In the genomic region with DNA sequence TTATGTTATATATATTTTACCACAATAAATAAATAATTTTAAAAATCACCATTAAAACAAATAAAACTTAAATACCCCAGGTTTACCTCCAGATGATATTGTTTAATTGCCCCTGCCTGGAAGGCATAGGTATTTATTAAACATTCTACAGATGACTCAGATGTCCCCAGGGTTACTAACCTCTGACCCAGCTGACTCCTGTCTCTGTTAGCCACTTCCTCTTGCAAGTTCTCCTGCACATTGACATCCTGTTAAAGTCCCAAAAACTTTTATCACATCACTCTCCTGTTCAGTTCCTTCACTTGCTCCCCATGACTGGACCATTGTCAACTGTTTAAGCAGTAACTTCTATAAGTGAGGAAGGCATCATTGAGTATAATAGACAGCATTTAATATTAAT, we compare ENCODE assay signal across 12 cellular contexts. TPM values are rescaled to one million over a fixed set of nuclear protein-coding genes. Genes with fewer than 3 reads are reported as not detected.
DNase-seq lines count a peak whose midpoint lies in the region; ATAC-seq and TF ChIP-seq lines count a peak whose summit lies in the region.
"Had no signal": no experiment of that assay in that cellular context is flagged by ENCODE, and none has a peak within 500 bp of the region (broad histone marks: within the 10 kb centered on the region; RNA-seq: fewer than 3 reads in every experiment).

No MANE protein-coding gene starts in this region.

- H3K27me3 ChIP-seq in mesendoderm (ENCODE audit: insufficient read depth, low read length, poor library complexity) (no peaks in the 10 kb centered on the region), BE2C (no peaks in the 10 kb centered on the region)
- H3K27me3 ChIP-seq: Peyer's patch had no signal

- peaks cover 0 to 6% of the 10 kb centered on the region in 2 donors for H3K4me1 Mint-ChIP-seq in natural killer cell
- H3K4me1 Mint-ChIP-seq in activated T-helper 17 cell treated with anti-CD3 and anti-CD28 coated beads, Interleukin-2, amount 50 U/mL, for 72 hours: no peaks in the 10 kb centered on the region

- TF ChIP-seq CTCF in natural killer cell (IDR thresholded peaks at IDR 0.05): no peak
- TF ChIP-seq CTCF in BE2C (IDR thresholded peaks at IDR 0.05; ENCODE audit: low read depth, low read length): no peak

- no peak overlapping the region for H2BK5ac ChIP-seq in mesendoderm (ENCODE audit: low read length)

- no peak overlapping the region for H3K4me3 ChIP-seq in mesendoderm (ENCODE audit: low read length)
- H3K4me3 ChIP-seq in BE2C (ENCODE audit: low read depth, low read length): no peak overlapping the region
- H3K4me3 ChIP-seq: Peyer's patch had no signal

- H3K56ac ChIP-seq in mesendoderm (ENCODE audit: low read length): no peak overlapping the region

- no peak overlapping the region for H4K5ac ChIP-seq in mesendoderm (ENCODE audit: low read length)

- H2BK15ac ChIP-seq in mesendoderm (replicated peaks; ENCODE audit: low read depth): no peak overlapping the region

- H3K9ac ChIP-seq in mesendoderm (ENCODE audit: low read length): no peak overlapping the region

- ATAC-seq in GM18870 (IDR thresholded peaks at IDR 0.05; ENCODE audit: unreplicated experiment) (peak; percentile 94), HG02642 (IDR thresholded peaks at IDR 0.05; ENCODE audit: poor library complexity, unreplicated experiment) (peak; percentile 86), natural killer cell (no peak)
- no peak for ATAC-seq in activated T-helper 17 cell treated with anti-CD3 and anti-CD28 coated beads, Interleukin-2, amount 50 U/mL, for 72 hours (replicated peaks)

- no peak overlapping the region for H2BK120ac ChIP-seq in mesendoderm (ENCODE audit: low read depth, low read length)

- no peak overlapping the region for H3K18ac ChIP-seq in mesendoderm (ENCODE audit: low read length)

- no peak overlapping the region for H3K4ac ChIP-seq in mesendoderm (ENCODE audit: low read depth, low read length)

- no peak overlapping the region for H2AK5ac ChIP-seq in mesendoderm (ENCODE audit: low read length)

- H3K9me3 ChIP-seq in BE2C: no peaks in the 10 kb centered on the region
- H3K9me3 ChIP-seq: Peyer's patch had no signal

- H3K27ac Mint-ChIP-seq in natural killer cell: no peak overlapping the region
- H3K27ac Mint-ChIP-seq in activated T-helper 17 cell treated with anti-CD3 and anti-CD28 coated beads, Interleukin-2, amount 50 U/mL, for 72 hours: no peak overlapping the region
- H3K27ac Mint-ChIP-seq: stimulated activated naive CD8-positive, alpha-beta T cell treated with anti-CD3 and anti-CD28 coated beads, Interleukin-15, Interleukin-2, amounts not matched to agents 100 ng/mL and 50 ng/mL, for 24 hours had no signal

- H3K23ac ChIP-seq in mesendoderm (ENCODE audit: low read length): no peak overlapping the region

- no peak overlapping the region for H3K4me3 Mint-ChIP-seq in natural killer cell
- H3K4me3 Mint-ChIP-seq in activated T-helper 17 cell treated with anti-CD3 and anti-CD28 coated beads, Interleukin-2, amount 50 U/mL, for 72 hours: no peak overlapping the region
- H3K4me3 Mint-ChIP-seq: stimulated activated naive CD8-positive, alpha-beta T cell treated with anti-CD3 and anti-CD28 coated beads, Interleukin-15, Interleukin-2, amounts not matched to agents 100 ng/mL and 50 ng/mL, for 24 hours had no signal

- H3K4me1 ChIP-seq in mesendoderm (ENCODE audit: control insufficient read depth, low read depth, low read length) (no peaks in the 10 kb centered on the region), BE2C (peaks cover 10% of the 10 kb centered on the region)
- H3K4me1 ChIP-seq: Peyer's patch had no signal

- no peak overlapping the region for H3K4me2 ChIP-seq in mesendoderm (ENCODE audit: low read length)

- H3K79me2 ChIP-seq in mesendoderm (ENCODE audit: control insufficient read depth, insufficient read depth, low read length): no peaks in the 10 kb centered on the region

- H3K36me3 ChIP-seq in mesendoderm (ENCODE audit: control insufficient read depth, insufficient read depth, low read length) (no peaks in the 10 kb centered on the region), BE2C (no peaks in the 10 kb centered on the region)
- H3K36me3 ChIP-seq: Peyer's patch had no signal

- no peak overlapping the region for H4K8ac ChIP-seq in mesendoderm (ENCODE audit: low read depth, low read length)

- no peaks in the 10 kb centered on the region for H3K36me3 Mint-ChIP-seq in natural killer cell
- no peaks in the 10 kb centered on the region for H3K36me3 Mint-ChIP-seq in activated T-helper 17 cell treated with anti-CD3 and anti-CD28 coated beads, Interleukin-2, amount 50 U/mL, for 72 hours (ENCODE audit: low read depth)

- H3K9me3 Mint-ChIP-seq in natural killer cell: peaks cover 2 to 3% of the 10 kb centered on the region in 2 donors
- no peaks in the 10 kb centered on the region for H3K9me3 Mint-ChIP-seq in activated T-helper 17 cell treated with anti-CD3 and anti-CD28 coated beads, Interleukin-2, amount 50 U/mL, for 72 hours

- intact Hi-C loops in natural killer cell (cut with micrococcal nuclease): no loop called here

- H3K27ac ChIP-seq in mesendoderm (ENCODE audit: low read depth, low read length): no peak overlapping the region
- H3K27ac ChIP-seq: Peyer's patch had no signal

- no peaks in the 10 kb centered on the region for H3K27me3 Mint-ChIP-seq in natural killer cell (ENCODE audit: low read depth in 2 of 2)
- H3K27me3 Mint-ChIP-seq in activated T-helper 17 cell treated with anti-CD3 and anti-CD28 coated beads, Interleukin-2, amount 50 U/mL, for 72 hours: peaks cover 12% of the 10 kb centered on the region

- DNase-seq in Kasumi-1 (lab: John Stamatoyannopoulos, UW): peak; percentile 81 to 84
- peak; percentile 55 for DNase-seq in mesendoderm
- no peak for DNase-seq in natural killer cell
- no peak for DNase-seq in middle frontal gyrus (ENCODE audit: extremely low spot score, low spot score)
- DNase-seq in BE2C: no peak
- DNase-seq: retina had no signal

- no peaks in the 10 kb centered on the region for H3K79me1 ChIP-seq in mesendoderm (ENCODE audit: low read length)

RNA-seq across cellular contexts. Expression of gene RAB3C, which starts 37.0 kb away (rescaled TPM):
- polyA plus RNA-seq in mesendoderm (2013, experiment 1 of 2): 5.6 TPM
- polyA plus RNA-seq in mesendoderm (2013, experiment 2 of 2): 4.1 TPM
- total RNA-seq in natural killer cell: under 1 TPM in 1 of 3 donors, not detected in 2; 0.05 TPM
- 28.1 TPM for polyA plus RNA-seq in BE2C (2012; ENCODE audit: insufficient read depth, insufficient read length, low read depth)
- total RNA-seq in activated T-helper 17 cell treated with anti-CD3 and anti-CD28 coated beads, Interleukin-2, amount 50 U/mL, for 72 hours: not detected
- total RNA-seq: chondrocyte had no signal

RNA-seq across cellular contexts. Expression of gene GAPT, which starts 54.7 kb away (rescaled TPM):
- 1.5 TPM for polyA plus RNA-seq in mesendoderm (2013, experiment 1 of 2)
- 1.1 TPM for polyA plus RNA-seq in mesendoderm (2013, experiment 2 of 2)
- total RNA-seq in natural killer cell: 1 to 10 TPM; 1.7 to 6.1 (median 1.8) TPM
- polyA plus RNA-seq in BE2C (2012; ENCODE audit: insufficient read depth, insufficient read length, low read depth): not detected
- not detected for total RNA-seq in activated T-helper 17 cell treated with anti-CD3 and anti-CD28 coated beads, Interleukin-2, amount 50 U/mL, for 72 hours
- total RNA-seq: chondrocyte had no signal

Comparison
In these comparisons a context has a peak if more than half of its experiments do, and no peak if none do; other contexts are left out.
1. ATAC-seq: peak in GM18870 (single experiment) and HG02642 (single experiment); none in natural killer cell (0 of 3) and activated T-helper 17 cell treated with anti-CD3 and anti-CD28 coated beads, Interleukin-2, amount 50 U/mL, for 72 hours (single experiment).
2. DNase-seq: peak in Kasumi-1 (2 of 2) and mesendoderm (single experiment); none in natural killer cell (single experiment), middle frontal gyrus (single experiment) and BE2C (single experiment).